In the genomic region with DNA sequence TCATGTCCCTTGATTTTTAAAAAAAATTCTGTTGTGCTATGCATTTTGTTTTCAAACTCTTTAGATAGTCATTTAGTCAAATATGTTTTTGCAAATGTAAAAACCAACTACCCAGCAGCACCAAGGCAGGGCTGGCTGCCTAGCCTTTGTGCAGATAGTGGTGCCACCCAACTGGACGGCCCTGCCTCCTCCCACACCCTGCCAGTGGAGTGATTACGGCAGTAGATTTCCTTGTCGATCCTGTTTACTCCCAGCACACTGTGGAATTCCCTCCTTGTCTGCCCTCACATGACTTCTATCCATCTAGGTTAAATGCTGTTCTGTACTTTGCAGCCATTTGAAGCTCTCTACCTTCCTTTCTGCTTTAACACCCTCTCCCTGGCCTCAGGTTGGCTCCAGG, we compare ENCODE assay signal across 23 cellular contexts.
DNase-seq lines count a peak whose midpoint lies in the region; ATAC-seq, FAIRE-seq and TF ChIP-seq lines count a peak whose summit lies in the region.
"Had no signal": no experiment of that assay in that cellular context is flagged by ENCODE, and none has a peak within 500 bp of the region (broad histone marks: within the 10 kb centered on the region; RNA-seq: fewer than 3 reads in every experiment).

No MANE protein-coding gene starts in this region.

- intact Hi-C loops in stomach (cut with DNase I; ENCODE audit: low total_unique reads): no loop called here

- no peaks in the 10 kb centered on the region for H3K9me3 ChIP-seq in stomach
- H3K9me3 ChIP-seq: BLaER1 treated with 17β-estradiol and CSF1 and Interleukin-3, amounts not matched to agents 10 nM and 100 nM; HAP-1; Peyer's patch; SJCRH30 had no signal

- no peaks in the 10 kb centered on the region for H3K36me3 ChIP-seq in bronchial epithelial cell (ENCODE audit: control insufficient read depth, insufficient read depth, low read length)
- no peaks in the 10 kb centered on the region for H3K36me3 ChIP-seq in stomach
- H3K36me3 ChIP-seq: BLaER1 treated with 17β-estradiol and CSF1 and Interleukin-3, amounts not matched to agents 10 nM and 100 nM; HAP-1; Peyer's patch; SJCRH30 had no signal

- H3K27ac ChIP-seq in C4-2B (peak overlapping the region; percentile 7; the same call in 1 of the 2 replicates), stomach (no peak overlapping the region)
- H3K27ac ChIP-seq: BLaER1 treated with 17β-estradiol and CSF1 and Interleukin-3, amounts not matched to agents 10 nM and 100 nM; Peyer's patch; SJCRH30 had no signal

- DNase-seq in bronchial epithelial cell (ENCODE audit: low read depth) (no peak), mucosa of gallbladder (ENCODE audit: low spot score) (peak; percentile 53), stomach (peak; percentile 65), mesenteric fat pad (ENCODE audit: low spot score) (no peak), hippocampal formation (lab: John Stamatoyannopoulos, UW) (no peak)
- DNase-seq: 8988T; CD8-positive, alpha-beta T cell; DMS153; KG1; NCI-H1105; NCI-H146; NCI-H2029; NCI-H226; NCI-H510A treated with DMSO at 0.1 percent for 48 hours; Peyer's patch; SJCRH30 had no signal

- peaks cover 0 to 5% (median 0%) of the 10 kb centered on the region in 4 donors for H3K4me1 ChIP-seq in stomach
- H3K4me1 ChIP-seq: HAP-1, Peyer's patch had no signal

- 29 to 65% (median 39%) methylated on average over 3 of the region's 3 CpGs for WGBS in stomach, 5 donors

- no peak for TF ChIP-seq EP300 in stomach (IDR thresholded peaks at IDR 0.05)

- no peak for TF ChIP-seq POLR2A in stomach (IDR thresholded peaks at IDR 0.05)

- FAIRE-seq in bronchial epithelial cell (lab: Jason Lieb, UNC): peak; percentile 82
- FAIRE-seq: GM12891, HTR-8/SVneo had no signal

- H3K27me3 ChIP-seq in bronchial epithelial cell (ENCODE audit: control insufficient read depth, insufficient read depth, low read length): no peaks in the 10 kb centered on the region
- H3K27me3 ChIP-seq in stomach: no peaks in the 10 kb centered on the region
- H3K27me3 ChIP-seq: Peyer's patch, SJCRH30 had no signal

- TF ChIP-seq CTCF in C4-2B (conservative IDR thresholded peaks at IDR 0.05): no peak
- no peak for TF ChIP-seq CTCF in bronchial epithelial cell (IDR thresholded peaks at IDR 0.05; ENCODE audit: insufficient read depth, low read length, severe bottlenecking)
- no peak for TF ChIP-seq CTCF in stomach (IDR thresholded peaks at IDR 0.05)

- no peak for ATAC-seq in HG03442 (IDR thresholded peaks at IDR 0.05; ENCODE audit: unreplicated experiment)
- ATAC-seq: CD8-positive, alpha-beta T cell; GM23338 had no signal

- H3K4me3 ChIP-seq in bronchial epithelial cell (ENCODE audit: low read depth, low read length) (no peak overlapping the region), stomach (no peak overlapping the region)
- H3K4me3 ChIP-seq: BLaER1 treated with 17β-estradiol and CSF1 and Interleukin-3, amounts not matched to agents 10 nM and 100 nM; GM23338; HAP-1; Peyer's patch; SJCRH30 had no signal

Comparison
In these comparisons a context has a peak if more than half of its experiments do, and no peak if none do; other contexts are left out.
1. DNase-seq: peak in mucosa of gallbladder (single experiment) and stomach (single experiment); none in bronchial epithelial cell (single experiment), mesenteric fat pad (single experiment) and hippocampal formation (0 of 2).